Comparison of ENCODE assay signal across 11 cellular contexts in genomic region chr9:131400627-131401026, GRCh38. TPM values are rescaled to one million over a fixed set of nuclear protein-coding genes. Genes with fewer than 3 reads are reported as not detected.
DNase-seq lines count a peak whose midpoint lies in the region; ATAC-seq and TF ChIP-seq lines count a peak whose summit lies in the region.
"Had no signal": no experiment of that assay in that cellular context is flagged by ENCODE, and none has a peak within 500 bp of the region (broad histone marks: within the 10 kb centered on the region; RNA-seq: fewer than 3 reads in every experiment).

No MANE protein-coding gene starts in this region.

- peak overlapping the region; percentile 11 to 53 (median 36); a peak in 21 of 22 replicates for H3K4me2 ChIP-seq in BLaER1 treated with 17β-estradiol and CSF1 and Interleukin-3, amounts not matched to agents 10 nM and 100 nM
- H3K4me2 ChIP-seq in DND-41 (ENCODE audit: insufficient read depth, low read length) = peak overlapping the region; percentile 22; the same call in 1 of the 2 replicates

- H4K20me1 ChIP-seq in BLaER1 treated with 17β-estradiol and CSF1 and Interleukin-3, amounts not matched to agents 10 nM and 100 nM = peaks cover 100% of the 10 kb centered on the region in 11 experiments
- H4K20me1 ChIP-seq in DND-41 (ENCODE audit: insufficient read depth, low read length) = peaks cover 92% of the 10 kb centered on the region

- H3K36me3 ChIP-seq in BLaER1 treated with 17β-estradiol and CSF1 and Interleukin-3, amounts not matched to agents 10 nM and 100 nM = peaks cover 11 to 82% (median 51%) of the 10 kb centered on the region in 11 experiments; a peak in 19 of 22 replicates
- H3K36me3 ChIP-seq in DND-41 (ENCODE audit: insufficient read depth, low read length) (peaks cover 40% of the 10 kb centered on the region), ascending aorta (no peaks in the 10 kb centered on the region)

- no peak overlapping the region for H3K4me3 Mint-ChIP-seq in nephron progenitor cell

- intact Hi-C loops in ascending aorta (cut with DNase I) = no loop called here

- H3K27ac Mint-ChIP-seq in nephron progenitor cell = peak overlapping the region; percentile 61

- peaks cover 17% of the 10 kb centered on the region for H3K36me3 Mint-ChIP-seq in nephron progenitor cell (ENCODE audit: low read depth)

- POLR2A ChIA-PET in GM10248 (lab: Yijun Ruan, JAX) = no interaction called here

- peaks cover 93 to 100% (median 98%) of the 10 kb centered on the region in 10 experiments for H3K4me1 ChIP-seq in BLaER1 treated with 17β-estradiol and CSF1 and Interleukin-3, amounts not matched to agents 10 nM and 100 nM
- peaks cover 42% of the 10 kb centered on the region for H3K4me1 ChIP-seq in DND-41 (ENCODE audit: insufficient read depth, low read length)
- peaks cover 47 to 87% of the 10 kb centered on the region in 2 donors for H3K4me1 ChIP-seq in ascending aorta

- H3K27me3 Mint-ChIP-seq in nephron progenitor cell (ENCODE audit: low read depth, poor library complexity) = no peaks in the 10 kb centered on the region

- H3K9me3 ChIP-seq in BLaER1 treated with 17β-estradiol and CSF1 and Interleukin-3, amounts not matched to agents 10 nM and 100 nM (replicated peaks in 1 of 11) = no peaks in the 10 kb centered on the region
- H3K9me3 ChIP-seq in DND-41 (ENCODE audit: insufficient read depth, low read length, severe bottlenecking) (no peaks in the 10 kb centered on the region), ascending aorta (no peaks in the 10 kb centered on the region)

- H3K9ac ChIP-seq in BLaER1 treated with 17β-estradiol and CSF1 and Interleukin-3, amounts not matched to agents 10 nM and 100 nM = no peak overlapping the region
- H3K9ac ChIP-seq in DND-41 (ENCODE audit: low read depth, low read length) = no peak overlapping the region
- H3K9ac ChIP-seq: parathyroid adenoma had no signal

- ATAC-seq in DND-41 (ENCODE audit: insufficient read depth, low read depth) (no peak), HG02798 (IDR thresholded peaks at IDR 0.05; ENCODE audit: poor library complexity, unreplicated experiment) (no peak)

- H3K9me3 Mint-ChIP-seq in nephron progenitor cell = no peaks in the 10 kb centered on the region

- no peaks in the 10 kb centered on the region for H3K27me3 ChIP-seq in BLaER1 treated with 17β-estradiol and CSF1 and Interleukin-3, amounts not matched to agents 10 nM and 100 nM
- H3K27me3 ChIP-seq in DND-41 (ENCODE audit: insufficient read depth, low read length, poor library complexity) = no peaks in the 10 kb centered on the region
- no peaks in the 10 kb centered on the region for H3K27me3 ChIP-seq in ascending aorta

- no peak for TF ChIP-seq CTCF in DND-41 (IDR thresholded peaks at IDR 0.05; ENCODE audit: borderline replicate concordance, extremely low read depth, low read length, poor library complexity, severe bottlenecking)
- TF ChIP-seq CTCF in ascending aorta (IDR thresholded peaks at IDR 0.05) = no peak
- TF ChIP-seq CTCF in nephron progenitor cell (IDR thresholded peaks at IDR 0.05) = no peak
- no peak for TF ChIP-seq CTCF in GM10248 (IDR thresholded peaks at IDR 0.05; ENCODE audit: control extremely low read depth, extremely low read depth, low read depth, missing control alignments)

- H3K4me3 ChIP-seq in BLaER1 treated with 17β-estradiol and CSF1 and Interleukin-3, amounts not matched to agents 10 nM and 100 nM = no peak overlapping the region
- H3K4me3 ChIP-seq in DND-41 (ENCODE audit: low read depth in 1 of 2, low read length in 2 of 2) = no peak overlapping the region
- no peak overlapping the region for H3K4me3 ChIP-seq in ascending aorta

- CTCF ChIA-PET in GM10248 (lab: Yijun Ruan, JAX) = no interaction called here

- peak overlapping the region in 1 of 11 experiments; percentile 21; a peak in 1 of 22 replicates for H3K27ac ChIP-seq in BLaER1 treated with 17β-estradiol and CSF1 and Interleukin-3, amounts not matched to agents 10 nM and 100 nM
- H3K27ac ChIP-seq in DND-41 (ENCODE audit: low read length) (no peak overlapping the region), ascending aorta (peak overlapping the region; percentile 29 to 98)
- H3K27ac ChIP-seq: parathyroid adenoma had no signal

- H3K4me1 Mint-ChIP-seq in nephron progenitor cell = peaks cover 90% of the 10 kb centered on the region

- no peak overlapping the region for H2AFZ ChIP-seq in DND-41 (ENCODE audit: low read depth, low read length)
- H2AFZ ChIP-seq: parathyroid adenoma had no signal

- DNase-seq in DND-41 (no peak), ascending aorta (ENCODE audit: low spot score in 2 of 2) (no peak), nephron progenitor cell (no peak), NCI-H526 (lab: John Stamatoyannopoulos, UW) (no peak), GM10248 (ENCODE audit: extremely low spot score) (no peak)
- DNase-seq: activated CD4-positive, alpha-beta T cell treated with anti-CD3 and anti-CD28 coated beads, Interleukin-2, amount 50 U/mL, for 4 hours; activated gamma-delta T cell; DMS79 had no signal

- peaks cover 98% of the 10 kb centered on the region for H3K79me2 ChIP-seq in DND-41 (ENCODE audit: insufficient read depth, low read length)

RNA-seq across cellular contexts. Expression of gene PRRC2B, which starts 6.7 kb away (rescaled TPM):
- 199 TPM for total RNA-seq in ascending aorta
